In genomic region chr12:83826112-83826511, GRCh38 we compare ENCODE assay signal across 8 cellular contexts.
DNase-seq lines count a peak whose midpoint lies in the region; ATAC-seq and TF ChIP-seq lines count a peak whose summit lies in the region.

No MANE protein-coding gene starts in this region.

- H3K4me1 ChIP-seq in OCI-LY1 (ENCODE audit: insufficient read depth, low read length, severe bottlenecking): no peaks in the 10 kb centered on the region

- H3K79me2 ChIP-seq in OCI-LY1 (ENCODE audit: insufficient read depth, low read length): no peaks in the 10 kb centered on the region

- no peaks in the 10 kb centered on the region for H3K36me3 ChIP-seq in OCI-LY1 (ENCODE audit: insufficient read depth, low read length)

- H3K9me3 ChIP-seq in OCI-LY1 (ENCODE audit: low read length): no peaks in the 10 kb centered on the region

- H3K27me3 ChIP-seq in OCI-LY1 (ENCODE audit: insufficient read depth, low read length): no peaks in the 10 kb centered on the region

- ATAC-seq in GM18502 (IDR thresholded peaks at IDR 0.05; ENCODE audit: poor library complexity, unreplicated experiment) (peak; percentile 76), HG02852 (IDR thresholded peaks at IDR 0.05; ENCODE audit: unreplicated experiment) (peak; percentile 71)

- H3K4me2 ChIP-seq in OCI-LY1 (ENCODE audit: low read length): no peak overlapping the region

- peak; percentile 75 for TF ChIP-seq CTCF in C4-2B (conservative IDR thresholded peaks at IDR 0.05)
- TF ChIP-seq CTCF in OCI-LY1 (IDR thresholded peaks at IDR 0.05; ENCODE audit: low read length): peak; percentile 71
- TF ChIP-seq CTCF in epithelial cell of esophagus (IDR thresholded peaks at IDR 0.05; ENCODE audit: insufficient read depth, low read depth, low read length, missing control alignments): peak; percentile 84

- no peak overlapping the region for H3K4me3 ChIP-seq in OCI-LY1 (ENCODE audit: low read depth, low read length, poor library complexity, severe bottlenecking)
- H3K4me3 ChIP-seq in epithelial cell of esophagus (ENCODE audit: low read length): no peak overlapping the region

- H3K9ac ChIP-seq in OCI-LY1 (ENCODE audit: low read length): no peak overlapping the region

- no peaks in the 10 kb centered on the region for H3F3A ChIP-seq in OCI-LY1 (ENCODE audit: insufficient read depth, low read length)

- no peaks in the 10 kb centered on the region for H4K20me1 ChIP-seq in OCI-LY1 (ENCODE audit: insufficient read depth, low read length)

- no peak overlapping the region for H3K27ac ChIP-seq in C4-2B
- no peak overlapping the region for H3K27ac ChIP-seq in OCI-LY1 (ENCODE audit: low read depth, low read length, poor library complexity, severe bottlenecking)

- DNase-seq in epithelial cell of esophagus (ENCODE audit: low read depth) (peak; percentile 68), renal cortical epithelial cell (ENCODE audit: low read depth) (peak; percentile 8), cerebellum (ENCODE audit: low spot score) (no peak), kidney glomerular epithelial cell (lab: John Stamatoyannopoulos, UW) (no peak)

- H3K9me2 ChIP-seq in OCI-LY1 (ENCODE audit: low read depth, low read length): no peaks in the 10 kb centered on the region

- H2AFZ ChIP-seq in OCI-LY1 (ENCODE audit: low read length): no peak overlapping the region

Comparison
In these comparisons a context has a peak if more than half of its experiments do, and no peak if none do; other contexts are left out.
1. DNase-seq: peak in epithelial cell of esophagus (single experiment) and renal cortical epithelial cell (single experiment); none in cerebellum (single experiment) and kidney glomerular epithelial cell (single experiment).
2. Peak in every context shown above with its lines, with median percentiles within 50 percentile points of each other: CTCF ChIP-seq.